24 cellular contexts compared by ENCODE assay signal in genomic region chr9:79962150-79962549, GRCh38.
"Had no signal": no experiment of that assay in that cellular context is flagged by ENCODE, and none has a peak within 500 bp of the region (broad histone marks: within the 10 kb centered on the region; RNA-seq: fewer than 3 reads in every experiment).

No MANE protein-coding gene starts in this region.

- H3K27me3 ChIP-seq: hepatocyte, ovary, sigmoid colon, suprapubic skin, tibial artery had no signal

- H3K4me1 ChIP-seq: left ventricle myocardium inferior, prostate gland, sigmoid colon, spleen, suprapubic skin, tibial artery, upper lobe of right lung had no signal

- H3K9me3 ChIP-seq: left ventricle myocardium inferior, ovary, prostate gland, sigmoid colon, spleen, suprapubic skin, thoracic aorta, tibial artery, upper lobe of right lung had no signal

- ATAC-seq: natural killer cell; right cardiac atrium; stimulated activated effector memory CD8-positive, alpha-beta T cell treated with anti-CD3 and anti-CD28 coated beads, Interleukin-12 subunit alpha, Interleukin-12 subunit beta, amount 100 ng/mL, for 72 hours; upper lobe of right lung had no signal

- H3K4me2 ChIP-seq: hepatocyte had no signal

- H3K36me3 ChIP-seq: left ventricle myocardium inferior, ovary, prostate gland, sigmoid colon, spleen, suprapubic skin, thoracic aorta, tibial artery, upper lobe of right lung had no signal

- H3K4me3 ChIP-seq: hepatocyte, left ventricle myocardium inferior, lung, ovary, prostate gland, sigmoid colon, spleen, suprapubic skin, thoracic aorta, tibial artery, upper lobe of right lung had no signal

- H2AFZ ChIP-seq: hepatocyte had no signal

- DNase-seq: islet precursor cell; left ventricle myocardium inferior; naive B cell; natural killer cell; nephron progenitor cell; ovary; posterior cingulate gyrus; retina; right cardiac atrium; sigmoid colon; small intestine; spleen; stimulated activated CD4-positive, alpha-beta T cell treated with anti-CD3 and anti-CD28 coated beads, Interleukin-4, amount 100 ng/mL, for 24 hours; stimulated activated naive CD4-positive, alpha-beta T cell; tibial artery; trophoblast cell; upper lobe of right lung had no signal

- FAIRE-seq: urothelium cell line had no signal

- H3K79me2 ChIP-seq: hepatocyte had no signal

- H3K27ac ChIP-seq: hepatocyte, left ventricle myocardium inferior, ovary, prostate gland, sigmoid colon, spleen, suprapubic skin, thoracic aorta, tibial artery, upper lobe of right lung had no signal
